In the genomic region with DNA sequence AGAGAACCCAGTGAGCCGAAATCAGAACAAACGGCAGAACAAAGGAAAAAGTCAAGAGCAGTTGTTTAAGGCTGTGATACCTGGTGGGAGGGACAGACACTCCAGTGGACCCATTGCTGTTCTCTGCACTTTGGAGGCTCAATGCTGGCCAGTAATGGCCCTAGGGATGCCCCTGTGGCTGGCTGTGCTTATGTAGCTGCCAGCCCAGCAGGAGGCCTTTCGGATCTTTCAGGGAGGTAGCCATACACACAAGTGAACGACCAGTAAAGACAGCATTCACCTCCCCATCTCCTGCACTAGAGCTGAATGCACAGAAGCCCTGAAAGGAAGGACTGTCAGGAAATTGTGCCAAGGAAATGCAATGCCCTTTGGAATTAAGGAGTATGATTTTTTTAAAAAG, we compare ENCODE assay signal across 27 cellular contexts.
"Had no signal": no experiment of that assay in that cellular context is flagged by ENCODE, and none has a peak within 500 bp of the region (broad histone marks: within the 10 kb centered on the region; RNA-seq: fewer than 3 reads in every experiment).

No MANE protein-coding gene starts in this region.

- H3K4me3 Mint-ChIP-seq: activated CD8-positive, alpha-beta T cell treated with anti-CD3 and anti-CD28 coated beads for 36 hours; activated naive CD8-positive, alpha-beta T cell; activated T-cell treated with anti-CD3 and anti-CD28 coated beads, Interleukin-2, amount 50 U/mL, for 4 hours; activated T-helper 1 cell treated with anti-CD3 and anti-CD28 coated beads, Interleukin-12 subunit alpha, Interleukin-12 subunit beta, Interleukin-2, Interleukin-4 antibody, amounts not matched to agents 30 ng/mL and 10 ng/mL and 1 ng/mL, durations not matched to agents 14 hours and 24 hours and 36 hours; central memory CD8-positive, alpha-beta T cell; dendritic cell treated with granulocyte-macrophage colony-stimulating factor and Interleukin-4, amounts not matched to agents 40 ng/mL and 50 ng/mL, for 4 days; endodermal cell had no signal

- H3K27ac ChIP-seq: brain microvascular endothelial cell, coronary artery, dorsolateral prefrontal cortex had no signal

- DNase-seq: activated CD4-positive, alpha-beta T cell treated with anti-CD3 and anti-CD28 coated beads for 1 hour; activated CD4-positive, alpha-beta T cell treated with anti-CD3 and anti-CD28 coated beads for 48 hours; activated CD4-positive, alpha-beta T cell treated with anti-CD3 and anti-CD28 coated beads, Interleukin-2, amount 50 U/mL, for 1 hour; activated CD4-positive, alpha-beta T cell treated with anti-CD3 and anti-CD28 coated beads, Interleukin-2, amount 50 U/mL, for 48 hours; activated CD8-positive, alpha-beta memory T cell treated with anti-CD3 and anti-CD28 coated beads for 24 hours; activated CD8-positive, alpha-beta T cell treated with anti-CD3 and anti-CD28 coated beads for 36 hours; activated gamma-delta T cell treated with Interleukin-2 at 50 U/mL for 16 hours; activated naive CD4-positive, alpha-beta T cell treated with anti-CD3 and anti-CD28 coated beads, Interleukin-2, amount 50 U/mL, for 16 hours; activated naive CD4-positive, alpha-beta T cell treated with Interleukin-2 at 50 U/mL for 16 hours; activated T-cell treated with anti-CD3 and anti-CD28 coated beads, Interleukin-2, amount 50 U/mL, for 4 hours; amniotic stem cell; anterior cingulate cortex; brain microvascular endothelial cell; dorsolateral prefrontal cortex; effector memory CD4-positive, alpha-beta T cell; endodermal cell; foreskin fibroblast had no signal

- H3K27me3 Mint-ChIP-seq: activated CD8-positive, alpha-beta T cell treated with anti-CD3 and anti-CD28 coated beads for 36 hours; activated naive CD8-positive, alpha-beta T cell; central memory CD8-positive, alpha-beta T cell; dendritic cell treated with granulocyte-macrophage colony-stimulating factor and Interleukin-4, amounts not matched to agents 40 ng/mL and 50 ng/mL, for 4 days had no signal

- ATAC-seq: activated CD8-positive, alpha-beta T cell treated with anti-CD3 and anti-CD28 coated beads for 36 hours; activated T-cell treated with anti-CD3 and anti-CD28 coated beads, Interleukin-2, amount 50 U/mL, for 4 hours; esophagus mucosa had no signal

- H3K27me3 ChIP-seq: brain microvascular endothelial cell, dorsolateral prefrontal cortex had no signal

- H3K4me3 ChIP-seq: coronary artery, dorsolateral prefrontal cortex had no signal

- H3K4me1 Mint-ChIP-seq: central memory CD8-positive, alpha-beta T cell; endodermal cell had no signal

- H3K27ac Mint-ChIP-seq: activated CD8-positive, alpha-beta T cell treated with anti-CD3 and anti-CD28 coated beads for 36 hours; activated naive CD8-positive, alpha-beta T cell; activated T-helper 1 cell treated with anti-CD3 and anti-CD28 coated beads, Interleukin-12 subunit alpha, Interleukin-12 subunit beta, Interleukin-2, Interleukin-4 antibody, amounts not matched to agents 30 ng/mL and 10 ng/mL and 1 ng/mL, durations not matched to agents 14 hours and 24 hours and 36 hours; activated T-helper 2 cell treated with anti-CD3 and anti-CD28 coated beads, Interferon-gamma antibody, Interleukin-2, Interleukin-4, amounts not matched to agents 10 μg/mL and 5 μg/mL and 100 μg/mL, durations not matched to agents 14 hours and 24 hours and 36 hours; dendritic cell treated with granulocyte-macrophage colony-stimulating factor and Interleukin-4, amounts not matched to agents 40 ng/mL and 50 ng/mL, for 4 days; endodermal cell had no signal

- FAIRE-seq: astrocyte, bronchial epithelial cell, frontal cortex had no signal

- H3K9me3 Mint-ChIP-seq: activated CD8-positive, alpha-beta T cell treated with anti-CD3 and anti-CD28 coated beads for 36 hours; activated T-cell treated with anti-CD3 and anti-CD28 coated beads, Interleukin-2, amount 50 U/mL, for 4 hours; activated T-helper 1 cell treated with anti-CD3 and anti-CD28 coated beads, Interleukin-12 subunit alpha, Interleukin-12 subunit beta, Interleukin-2, Interleukin-4 antibody, amounts not matched to agents 30 ng/mL and 10 ng/mL and 1 ng/mL, durations not matched to agents 14 hours and 24 hours and 36 hours; activated T-helper 2 cell treated with anti-CD3 and anti-CD28 coated beads, Interferon-gamma antibody, Interleukin-2, Interleukin-4, amounts not matched to agents 10 μg/mL and 5 μg/mL and 100 μg/mL, durations not matched to agents 14 hours and 24 hours and 36 hours; central memory CD8-positive, alpha-beta T cell; dendritic cell treated with granulocyte-macrophage colony-stimulating factor and Interleukin-4, amounts not matched to agents 40 ng/mL and 50 ng/mL, for 4 days; endodermal cell had no signal

- H3K36me3 ChIP-seq: brain microvascular endothelial cell had no signal
